In genomic region chr10:127968659-127969058, GRCh38 we compare ENCODE assay signal across 24 cellular contexts.
DNase-seq lines count a peak whose midpoint lies in the region; ATAC-seq and TF ChIP-seq lines count a peak whose summit lies in the region.
"Had no signal": no experiment of that assay in that cellular context is flagged by ENCODE, and none has a peak within 500 bp of the region (broad histone marks: within the 10 kb centered on the region; RNA-seq: fewer than 3 reads in every experiment).

No MANE protein-coding gene starts in this region.

- no peak for DNase-seq in GM23338 (ENCODE audit: low spot score)
- DNase-seq in endodermal cell, result no peak
- DNase-seq in right cardiac atrium, result no peak
- no peak for DNase-seq in progenitor cell of endocrine pancreas (ENCODE audit: low spot score, unreplicated experiment)
- DNase-seq in stimulated activated CD4-positive, alpha-beta T cell treated with anti-CD3 and anti-CD28 coated beads, Interleukin-4, amount 100 ng/mL, for 24 hours, result no peak
- DNase-seq in erythroblast (lab: John Stamatoyannopoulos, UW), result no peak
- no peak for DNase-seq in DMS114 treated with DMSO at 0.1 percent for 48 hours (lab: John Stamatoyannopoulos, UW; ENCODE audit: unreplicated experiment)
- DNase-seq: activated CD4-positive, alpha-beta T cell treated with anti-CD3 and anti-CD28 coated beads for 36 hours; activated gamma-delta T cell; colonic mucosa; DMS79 treated with DMSO at 0.1 percent for 48 hours; midbrain; NCI-H1436; NCI-H510A treated with DMSO at 0.1 percent for 48 hours; ovary; SIG-M5; stimulated activated naive CD8-positive, alpha-beta T cell treated with anti-CD3 and anti-CD28 coated beads, Interleukin-15, amount 100 ng/mL, for 72 hours; T-cell had no signal

- H3K9me3 ChIP-seq in endodermal cell (ENCODE audit: control insufficient read depth, low read length) (no peaks in the 10 kb centered on the region), right cardiac atrium (ENCODE audit: control insufficient read depth, low read length) (no peaks in the 10 kb centered on the region)
- H3K9me3 ChIP-seq: A549, colonic mucosa, HAP-1, ovary had no signal

- 87 to 88% methylated on average over 1 of the region's 1 CpG for WGBS in endodermal cell (ENCODE audit: insufficient coverage in 1 of 2, insufficient read length in 1 of 2), 2 experiments
- WGBS in right cardiac atrium, result 19% methylated on average over 1 of the region's 1 CpG

- no peak overlapping the region for H2AFZ ChIP-seq in GM23338

- no peaks in the 10 kb centered on the region for H3K36me3 ChIP-seq in GM23338 (ENCODE audit: insufficient read depth)
- H3K36me3 ChIP-seq in endodermal cell (ENCODE audit: control insufficient read depth, insufficient read depth, low read length), result no peaks in the 10 kb centered on the region
- H3K36me3 ChIP-seq: colonic mucosa, HAP-1, ovary had no signal

- no peak for TF ChIP-seq CTCF in GM23338 (conservative IDR thresholded peaks at IDR 0.05; ENCODE audit: low read depth in 2 of 2)
- TF ChIP-seq CTCF in endodermal cell (conservative IDR thresholded peaks at IDR 0.05), result no peak
- no peak for TF ChIP-seq CTCF in progenitor cell of endocrine pancreas (IDR thresholded peaks at IDR 0.05; ENCODE audit: unreplicated experiment)

- H3K4me1 Mint-ChIP-seq in GM23338, result peaks cover 29% of the 10 kb centered on the region
- H3K4me1 Mint-ChIP-seq in endodermal cell, result peaks cover 19% of the 10 kb centered on the region
- peaks cover 13% of the 10 kb centered on the region for H3K4me1 Mint-ChIP-seq in progenitor cell of endocrine pancreas (ENCODE audit: low read depth)
- H3K4me1 Mint-ChIP-seq: activated CD4-positive, alpha-beta T cell treated with anti-CD3 and anti-CD28 coated beads for 36 hours; stimulated activated naive CD8-positive, alpha-beta T cell treated with anti-CD3 and anti-CD28 coated beads, Interleukin-15, amount 100 ng/mL, for 72 hours; T-cell had no signal

- intact Hi-C loops in right cardiac atrium (cut with DNase I), result no loop called here

- H3K27ac ChIP-seq in GM23338 (ENCODE audit: low read depth) (no peak overlapping the region), endodermal cell (ENCODE audit: low read depth, low read length) (no peak overlapping the region), right cardiac atrium (ENCODE audit: low read length) (peak overlapping the region; percentile 78)
- H3K27ac ChIP-seq: A549, colonic mucosa, ovary had no signal

- H3K9me3 Mint-ChIP-seq in GM23338 (no peaks in the 10 kb centered on the region), endodermal cell (peaks cover 6% of the 10 kb centered on the region), progenitor cell of endocrine pancreas (ENCODE audit: low read depth) (no peaks in the 10 kb centered on the region)
- H3K9me3 Mint-ChIP-seq: nephron; stimulated activated naive CD8-positive, alpha-beta T cell treated with anti-CD3 and anti-CD28 coated beads, Interleukin-15, amount 100 ng/mL, for 72 hours; T-cell; type B pancreatic cell had no signal

- H3K27me3 ChIP-seq in GM23338 (ENCODE audit: insufficient read depth), result no peaks in the 10 kb centered on the region
- H3K27me3 ChIP-seq in endodermal cell (ENCODE audit: control insufficient read depth, insufficient read depth, low read length, poor library complexity, severe bottlenecking), result no peaks in the 10 kb centered on the region
- H3K27me3 ChIP-seq in right cardiac atrium (ENCODE audit: control insufficient read depth, insufficient read depth), result no peaks in the 10 kb centered on the region
- H3K27me3 ChIP-seq: colonic mucosa, ovary had no signal

- H3K4me3 ChIP-seq in GM23338 (no peak overlapping the region), endodermal cell (ENCODE audit: low read length) (peak overlapping the region; percentile 47), right cardiac atrium (ENCODE audit: low read length) (no peak overlapping the region)
- H3K4me3 ChIP-seq: A549, colonic mucosa, HAP-1, ovary had no signal

- TF ChIP-seq POLR2A in erythroblast (IDR thresholded peaks at IDR 0.05; ENCODE audit: low read length), result no peak

- H3K27ac Mint-ChIP-seq in GM23338 (no peak overlapping the region), endodermal cell (no peak overlapping the region), progenitor cell of endocrine pancreas (peak overlapping the region; percentile 18)
- H3K27ac Mint-ChIP-seq: activated CD4-positive, alpha-beta T cell treated with anti-CD3 and anti-CD28 coated beads for 36 hours; B cell; nephron; T-cell; type B pancreatic cell had no signal

- no peaks in the 10 kb centered on the region for H3K9me2 ChIP-seq in GM23338 (ENCODE audit: insufficient read depth)

- H3K4me1 ChIP-seq in GM23338 (ENCODE audit: insufficient read depth), result peaks cover 11% of the 10 kb centered on the region
- H3K4me1 ChIP-seq in endodermal cell (ENCODE audit: control insufficient read depth, insufficient read depth, low read length), result peaks cover 9% of the 10 kb centered on the region
- peaks cover 12% of the 10 kb centered on the region for H3K4me1 ChIP-seq in right cardiac atrium (ENCODE audit: control insufficient read depth, insufficient read depth, low read length)
- H3K4me1 ChIP-seq: A549, colonic mucosa had no signal

- H3K4me3 Mint-ChIP-seq in GM23338 (no peak overlapping the region), endodermal cell (no peak overlapping the region), progenitor cell of endocrine pancreas (ENCODE audit: low read depth) (no peak overlapping the region)
- H3K4me3 Mint-ChIP-seq: activated CD4-positive, alpha-beta T cell treated with anti-CD3 and anti-CD28 coated beads for 36 hours; B cell; nephron; stimulated activated naive CD8-positive, alpha-beta T cell treated with anti-CD3 and anti-CD28 coated beads, Interleukin-15, amount 100 ng/mL, for 72 hours; T-cell; type B pancreatic cell had no signal

- peak overlapping the region; percentile 55 for H3K4me2 ChIP-seq in GM23338
- H3K4me2 ChIP-seq: A549 had no signal

- H3K27me3 Mint-ChIP-seq in GM23338 (ENCODE audit: insufficient read depth, low read depth, poor library complexity) (no peaks in the 10 kb centered on the region), endodermal cell (ENCODE audit: insufficient read depth) (no peaks in the 10 kb centered on the region), progenitor cell of endocrine pancreas (peaks cover 5% of the 10 kb centered on the region)
- H3K27me3 Mint-ChIP-seq: activated CD4-positive, alpha-beta T cell treated with anti-CD3 and anti-CD28 coated beads for 36 hours had no signal

- no peaks in the 10 kb centered on the region for H3F3A ChIP-seq in GM23338 (replicated peaks; ENCODE audit: low read depth)

- H3K9ac ChIP-seq in endodermal cell (ENCODE audit: extremely low read depth, low read length, poor library complexity, severe bottlenecking), result no peak overlapping the region

- no peaks in the 10 kb centered on the region for H4K20me1 ChIP-seq in GM23338 (replicated peaks; ENCODE audit: insufficient read depth)

- ATAC-seq in GM23338, result no peak
- ATAC-seq in right cardiac atrium, result peak; percentile 40 to 75
- ATAC-seq in GM21360 (IDR thresholded peaks at IDR 0.05; ENCODE audit: unreplicated experiment), result no peak
- ATAC-seq: A549; activated CD4-positive, alpha-beta T cell treated with anti-CD3 and anti-CD28 coated beads for 36 hours; stimulated activated naive CD8-positive, alpha-beta T cell treated with anti-CD3 and anti-CD28 coated beads, Interleukin-15, amount 100 ng/mL, for 72 hours; T-cell had no signal

- H3K79me2 ChIP-seq in GM23338 (replicated peaks; ENCODE audit: insufficient read depth), result no peaks in the 10 kb centered on the region

- H3K36me3 Mint-ChIP-seq in GM23338 (ENCODE audit: low read depth), result no peaks in the 10 kb centered on the region
- no peaks in the 10 kb centered on the region for H3K36me3 Mint-ChIP-seq in endodermal cell (ENCODE audit: low read depth)
- no peaks in the 10 kb centered on the region for H3K36me3 Mint-ChIP-seq in progenitor cell of endocrine pancreas (ENCODE audit: insufficient read depth)
- H3K36me3 Mint-ChIP-seq: T-cell, type B pancreatic cell had no signal

TF ChIP-seq in GM23338, 12 proteins besides CTCF, POLR2A, EP300 and RAD21 (continues in another document):
- TF ChIP-seq ZNF114 (CRISPR knock-in tag; IDR thresholded peaks at IDR 0.05), result no peak
- TF ChIP-seq EZH2phosphoT487 (IDR thresholded peaks at IDR 0.05; ENCODE audit: unreplicated experiment), result no peak
- no peak for TF ChIP-seq ETS1 (IDR thresholded peaks at IDR 0.05)
- TF ChIP-seq NANOG (IDR thresholded peaks at IDR 0.05; ENCODE audit: borderline replicate concordance), result no peak
- TF ChIP-seq STAT1 (IDR thresholded peaks at IDR 0.05; ENCODE audit: unreplicated experiment), result no peak
- TF ChIP-seq ZNF331 (CRISPR knock-in tag; IDR thresholded peaks at IDR 0.05; ENCODE audit: low read depth), result no peak
- no peak for TF ChIP-seq POLR2AphosphoS5 (IDR thresholded peaks at IDR 0.05; ENCODE audit: low read depth)
- TF ChIP-seq JUNB (IDR thresholded peaks at IDR 0.05; ENCODE audit: unreplicated experiment), result no peak

Comparison
In these comparisons a context has a peak if more than half of its experiments do, and no peak if none do; other contexts are left out.
1. ATAC-seq: peak in right cardiac atrium (2 of 2); none in GM23338 (single experiment) and GM21360 (single experiment).